In the genomic region with DNA sequence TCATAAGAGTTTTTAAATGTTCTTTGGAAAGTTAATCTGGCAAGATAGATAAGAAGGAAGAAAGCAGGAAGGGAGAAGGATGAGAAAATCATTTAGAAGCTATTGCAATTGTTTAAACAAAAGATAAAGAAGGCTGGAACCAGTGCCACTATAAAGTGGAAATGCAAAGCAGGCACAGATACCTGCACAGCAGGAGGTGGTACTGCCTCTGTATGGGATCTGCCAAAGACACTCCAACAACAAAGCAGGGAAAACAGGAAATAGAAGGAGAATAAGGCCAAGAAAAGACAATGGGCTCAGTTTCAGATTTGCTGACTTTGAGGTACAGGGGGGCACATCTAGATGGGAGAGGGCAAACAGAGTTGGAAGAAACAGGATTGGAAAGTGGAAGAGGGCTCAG, we compare ENCODE assay signal across 27 cellular contexts.
"Had no signal": no experiment of that assay in that cellular context is flagged by ENCODE, and none has a peak within 500 bp of the region (broad histone marks: within the 10 kb centered on the region; RNA-seq: fewer than 3 reads in every experiment).

No MANE protein-coding gene starts in this region.

- H3K9ac ChIP-seq: KMS-11 had no signal

- H3K27me3 ChIP-seq: ascending aorta, cardiac muscle cell, SJCRH30 had no signal

- H3K27ac ChIP-seq: ascending aorta, cardiac muscle cell, KMS-11, SJCRH30, SK-N-MC, WERI-Rb-1 had no signal

- H3K27ac Mint-ChIP-seq: activated CD4-positive, alpha-beta T cell treated with anti-CD3 and anti-CD28 coated beads, Interleukin-2, amount 10 ng/mL, durations not matched to agents 24 days and 14 days; activated CD8-positive, alpha-beta T cell treated with anti-CD3 and anti-CD28 coated beads, Interleukin-2, amount 10 ng/mL, durations not matched to agents 7 days and 5 days; activated naive CD4-positive, alpha-beta T cell treated with anti-CD3 and anti-CD28 coated beads, Interleukin-2, amount 50 U/mL, for 24 hours; activated naive CD8-positive, alpha-beta T cell treated with anti-CD3 and anti-CD28 coated beads, Interleukin-2, amount 10 ng/mL, durations not matched to agents 7 days and 5 days; activated T-cell treated with anti-CD3 and anti-CD28 coated beads, Interleukin-2, amount 50 U/mL, for 24 hours; activated T-helper 2 cell treated with anti-CD3 and anti-CD28 coated beads, Interferon-gamma antibody, Interleukin-2, Interleukin-4, amounts not matched to agents 10 μg/mL and 5 μg/mL and 100 μg/mL, durations not matched to agents 14 hours and 24 hours and 36 hours had no signal

- H3K36me3 ChIP-seq: ascending aorta, cardiac muscle cell, SJCRH30 had no signal

- H3K9me3 Mint-ChIP-seq: activated CD4-positive, alpha-beta T cell treated with anti-CD3 and anti-CD28 coated beads, Interleukin-2, amount 10 ng/mL, durations not matched to agents 24 days and 14 days; activated naive CD8-positive, alpha-beta T cell treated with anti-CD3 and anti-CD28 coated beads, Interleukin-2, amount 10 ng/mL, durations not matched to agents 7 days and 5 days had no signal

- H3K4me2 ChIP-seq: KMS-11 had no signal

- H3K4me1 ChIP-seq: ascending aorta, SJCRH30 had no signal

- H3K36me3 Mint-ChIP-seq: activated naive CD4-positive, alpha-beta T cell treated with anti-CD3 and anti-CD28 coated beads, Interleukin-2, amount 50 U/mL, for 24 hours; activated naive CD8-positive, alpha-beta T cell treated with anti-CD3 and anti-CD28 coated beads, Interleukin-2, amount 10 ng/mL, durations not matched to agents 7 days and 5 days had no signal

- H3K27me3 Mint-ChIP-seq: activated CD4-positive, alpha-beta T cell treated with anti-CD3 and anti-CD28 coated beads, Interleukin-2, amount 10 ng/mL, durations not matched to agents 24 days and 14 days; activated naive CD4-positive, alpha-beta T cell treated with anti-CD3 and anti-CD28 coated beads, Interleukin-2, amount 50 U/mL, for 24 hours; activated naive CD8-positive, alpha-beta T cell treated with anti-CD3 and anti-CD28 coated beads, Interleukin-2, amount 10 ng/mL, durations not matched to agents 7 days and 5 days; activated T-cell treated with anti-CD3 and anti-CD28 coated beads, Interleukin-2, amount 50 U/mL, for 24 hours had no signal

- H3K4me1 Mint-ChIP-seq: activated CD4-positive, alpha-beta T cell treated with anti-CD3 and anti-CD28 coated beads, Interleukin-2, amount 10 ng/mL, durations not matched to agents 24 days and 14 days; activated naive CD4-positive, alpha-beta T cell treated with anti-CD3 and anti-CD28 coated beads, Interleukin-2, amount 50 U/mL, for 24 hours; activated naive CD8-positive, alpha-beta T cell treated with anti-CD3 and anti-CD28 coated beads, Interleukin-2, amount 10 ng/mL, durations not matched to agents 7 days and 5 days had no signal

- H3K4me3 Mint-ChIP-seq: activated CD4-positive, alpha-beta T cell treated with anti-CD3 and anti-CD28 coated beads, Interleukin-2, amount 10 ng/mL, durations not matched to agents 24 days and 14 days; activated CD8-positive, alpha-beta T cell treated with anti-CD3 and anti-CD28 coated beads, Interleukin-2, amount 10 ng/mL, durations not matched to agents 7 days and 5 days; activated naive CD4-positive, alpha-beta T cell treated with anti-CD3 and anti-CD28 coated beads, Interleukin-2, amount 50 U/mL, for 24 hours; activated naive CD8-positive, alpha-beta T cell treated with anti-CD3 and anti-CD28 coated beads, Interleukin-2, amount 10 ng/mL, durations not matched to agents 7 days and 5 days; activated T-cell treated with anti-CD3 and anti-CD28 coated beads, Interleukin-2, amount 50 U/mL, for 24 hours had no signal

- DNase-seq: activated CD4-positive, alpha-beta T cell treated with anti-CD3 and anti-CD28 coated beads, Interleukin-2, amount 10 ng/mL, durations not matched to agents 24 days and 14 days; activated CD4-positive, alpha-beta T cell treated with anti-CD3 and anti-CD28 coated beads, Interleukin-2, amount 50 U/mL, for 4 hours; activated CD8-positive, alpha-beta T cell treated with anti-CD3 and anti-CD28 coated beads, Interleukin-2, amount 10 ng/mL, durations not matched to agents 7 days and 5 days; activated gamma-delta T cell; activated naive CD4-positive, alpha-beta T cell treated with Interleukin-2 at 50 U/mL for 16 hours; activated naive CD8-positive, alpha-beta T cell treated with anti-CD3 and anti-CD28 coated beads, Interleukin-2, amount 10 ng/mL, durations not matched to agents 7 days and 5 days; activated T-cell treated with anti-CD3 and anti-CD28 coated beads, Interleukin-2, amount 50 U/mL, for 24 hours; amygdala; NCI-H1092 treated with DMSO at 0.1 percent for 48 hours; NCI-H1417; NCI-H146; NCI-H187; NCI-H2029 treated with DMSO at 0.1 percent for 48 hours; NCI-H2107; NCI-H226; NCI-H524 treated with DMSO at 0.1 percent for 48 hours; SHP77; SJCRH30; T1000; WERI-Rb-1 had no signal

- H3K9me3 ChIP-seq: ascending aorta, SJCRH30 had no signal

- H3K4me3 ChIP-seq: ascending aorta, cardiac muscle cell, SJCRH30, SK-N-MC had no signal

- ATAC-seq: activated CD8-positive, alpha-beta T cell treated with anti-CD3 and anti-CD28 coated beads, Interleukin-2, amount 10 ng/mL, durations not matched to agents 7 days and 5 days; Panc1 had no signal
